2 cellular contexts compared by ENCODE assay signal in genomic region chr15:75570119-75570518, GRCh38.
A peak's percentile ranks its signal among the peaks of the same experiment; 100 is the strongest.
TF ChIP-seq lines count a peak whose summit lies in the region.

No MANE protein-coding gene starts in this region.

TF ChIP-seq in K562, 482 proteins besides CTCF, POLR2A, EP300 and RAD21 (continued from another document):
- TF ChIP-seq PBX2 (CRISPR knock-in tag; IDR thresholded peaks at IDR 0.05; ENCODE audit: low read depth) = no peak
- peak; percentile 58 for TF ChIP-seq PBX2 (tag; conservative IDR thresholded peaks at IDR 0.05; ENCODE audit: low read depth)
- peak; percentile 81 for TF ChIP-seq PKNOX1 (IDR thresholded peaks at IDR 0.05)
- no peak for TF ChIP-seq MEF2D (tag; conservative IDR thresholded peaks at IDR 0.05; ENCODE audit: low read depth)
- no peak for TF ChIP-seq ZNF133 (CRISPR knock-in tag; IDR thresholded peaks at IDR 0.05)
- no peak for TF ChIP-seq RAD51 (IDR thresholded peaks at IDR 0.05; ENCODE audit: borderline replicate concordance, low read depth)
TF ChIP-seq in K562: peak in this region for 3.

TF ChIP-seq in SK-N-SH treated with all-trans-retinoic acid at 6 μM for 48 hours, 23 proteins besides CTCF, POLR2A, EP300 and RAD21 (continued from another document):
- TF ChIP-seq TOX (CRISPR knock-in tag; IDR thresholded peaks at IDR 0.05; ENCODE audit: borderline replicate concordance) (no peak), ARNTL (CRISPR knock-in tag; IDR thresholded peaks at IDR 0.05; ENCODE audit: borderline replicate concordance, low read depth) (no peak), ZFP3 (CRISPR knock-in tag; IDR thresholded peaks at IDR 0.05) (no peak), ZNF8 (CRISPR knock-in tag; IDR thresholded peaks at IDR 0.05) (no peak), ZNF565 (CRISPR knock-in tag; conservative IDR thresholded peaks at IDR 0.05; ENCODE audit: low read depth) (no peak)
- TF ChIP-seq, protein P1, sequence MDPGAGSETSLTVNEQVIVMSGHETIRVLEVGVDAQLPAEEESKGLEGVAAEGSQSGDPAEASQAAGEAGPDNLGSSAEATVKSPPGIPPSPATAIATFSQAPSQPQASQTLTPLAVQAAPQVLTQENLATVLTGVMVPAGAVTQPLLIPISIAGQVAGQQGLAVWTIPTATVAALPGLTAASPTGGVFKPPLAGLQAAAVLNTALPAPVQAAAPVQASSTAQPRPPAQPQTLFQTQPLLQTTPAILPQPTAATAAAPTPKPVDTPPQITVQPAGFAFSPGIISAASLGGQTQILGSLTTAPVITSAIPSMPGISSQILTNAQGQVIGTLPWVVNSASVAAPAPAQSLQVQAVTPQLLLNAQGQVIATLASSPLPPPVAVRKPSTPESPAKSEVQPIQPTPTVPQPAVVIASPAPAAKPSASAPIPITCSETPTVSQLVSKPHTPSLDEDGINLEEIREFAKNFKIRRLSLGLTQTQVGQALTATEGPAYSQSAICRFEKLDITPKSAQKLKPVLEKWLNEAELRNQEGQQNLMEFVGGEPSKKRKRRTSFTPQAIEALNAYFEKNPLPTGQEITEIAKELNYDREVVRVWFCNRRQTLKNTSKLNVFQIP (CRISPR knock-in tag; IDR thresholded peaks at IDR 0.05; ENCODE audit: borderline replicate concordance, low read depth) = no peak
